Comparison of ENCODE assay signal across 25 cellular contexts in genomic region chr7:46134385-46134784, GRCh38.
"Had no signal": no experiment of that assay in that cellular context is flagged by ENCODE, and none has a peak within 500 bp of the region (broad histone marks: within the 10 kb centered on the region; RNA-seq: fewer than 3 reads in every experiment).

No MANE protein-coding gene starts in this region.

- H3K36me3 ChIP-seq: Peyer's patch had no signal

- H3K9me3 ChIP-seq: Peyer's patch had no signal

- DNase-seq: activated B cell treated with CpG ODN at 0.5 μM for 24 hours; activated CD4-positive, alpha-beta memory T cell treated with anti-CD3 and anti-CD28 coated beads for 36 hours; activated CD4-positive, alpha-beta T cell treated with anti-CD3 and anti-CD28 coated beads, Interleukin-2, amount 10 ng/mL, durations not matched to agents 7 days and 5 days; activated CD8-positive, alpha-beta memory T cell treated with anti-CD3 and anti-CD28 coated beads for 24 hours; activated effector memory CD4-positive, alpha-beta T cell treated with anti-CD3 and anti-CD28 coated beads, Interleukin-2, amount 50 U/mL, for 16 hours; activated naive CD4-positive, alpha-beta T cell treated with Interleukin-2 at 50 U/mL for 16 hours; activated naive CD8-positive, alpha-beta T cell treated with anti-CD3 and anti-CD28 coated beads, Interleukin-2, amount 50 U/mL, for 24 hours; activated T-cell treated with anti-CD3 and anti-CD28 coated beads, Interleukin-2, amount 50 U/mL, for 4 hours; amniotic stem cell; Kasumi-1; KBM-7; NCI-H1105 treated with DMSO at 0.1 percent for 48 hours; NCI-H1436 treated with DMSO at 0.1 percent for 48 hours; NCI-H187; NCI-H2081; NCI-H510A treated with DMSO at 0.1 percent for 48 hours; NCI-H69; NK-92 treated with Interleukin-12 subunit alpha and Interleukin-12 subunit beta, amount 100 ng/mL, for 24 hours; Peyer's patch; Right ventricle myocardium superior; T-helper 17 cell; T-helper 9 cell had no signal

- H3K27me3 ChIP-seq: Peyer's patch had no signal

- ATAC-seq: activated naive CD4-positive, alpha-beta T cell treated with anti-CD3 and anti-CD28 coated beads, Interleukin-2, amount 50 U/mL, for 72 hours; activated naive CD8-positive, alpha-beta T cell treated with anti-CD3 and anti-CD28 coated beads, Interleukin-2, amount 50 U/mL, for 24 hours; T-helper 17 cell had no signal

- H3K4me3 ChIP-seq: Peyer's patch had no signal

- H3K27ac ChIP-seq: Peyer's patch, RWPE1 had no signal

- FAIRE-seq: astrocyte had no signal

- H3K4me1 ChIP-seq: Peyer's patch had no signal
